8 cellular contexts compared by ENCODE assay signal in genomic region chr12:78181544-78182162, GRCh38.
DNase-seq lines count a peak whose midpoint lies in the region; ATAC-seq and TF ChIP-seq lines count a peak whose summit lies in the region.

No MANE protein-coding gene starts in this region.

- H3K9me3 ChIP-seq in smooth muscle cell (replicated peaks; ENCODE audit: low read depth) (no peaks in the 10 kb centered on the region), psoas muscle (no peaks in the 10 kb centered on the region)

- H3K36me3 ChIP-seq in smooth muscle cell (ENCODE audit: low read depth) (no peaks in the 10 kb centered on the region), psoas muscle (ENCODE audit: insufficient read depth in 1 of 2, low read depth in 1 of 2) (no peaks in the 10 kb centered on the region)

- H3F3A ChIP-seq in smooth muscle cell (ENCODE audit: low read depth) = no peaks in the 10 kb centered on the region

- ATAC-seq in psoas muscle = no peak
- no peak for ATAC-seq in GM21717 (IDR thresholded peaks at IDR 0.05; ENCODE audit: unreplicated experiment)

- intact Hi-C loops in psoas muscle (cut with DNase I) = no loop called here

- H3K4me1 ChIP-seq in smooth muscle cell (ENCODE audit: low read depth) (peaks cover 9% of the 10 kb centered on the region), psoas muscle (no peaks in the 10 kb centered on the region)

- no peak overlapping the region for H3K9ac ChIP-seq in smooth muscle cell (ENCODE audit: low read depth)

- H2AFZ ChIP-seq in smooth muscle cell (ENCODE audit: low read depth) = no peak overlapping the region

- 32% methylated on average over 3 of the region's 3 CpGs for WGBS in smooth muscle cell (ENCODE audit: low lambda C conversion rate)
- WGBS in psoas muscle, 3 donors = 42 to 48% (median 44%) methylated on average over 3 of the region's 3 CpGs

- in situ Hi-C loops in GM13976 (cut with MboI; ENCODE audit: low sequenced_read_pairs, unreplicated experiment) = no loop called here

- H3K4me3 ChIP-seq in smooth muscle cell (no peak overlapping the region), psoas muscle (no peak overlapping the region)

- TF ChIP-seq CTCF in smooth muscle cell (IDR thresholded peaks at IDR 0.05; ENCODE audit: borderline replicate concordance, insufficient read depth, poor library complexity, severe bottlenecking) (peak; percentile 57), psoas muscle (IDR thresholded peaks at IDR 0.05) (no peak), GM13976 (IDR thresholded peaks at IDR 0.05; ENCODE audit: borderline replicate concordance, control extremely low read depth, extremely low read depth, insufficient read depth, missing control alignments) (no peak)

- no peaks in the 10 kb centered on the region for H3K27me3 ChIP-seq in smooth muscle cell (ENCODE audit: low read depth)
- no peaks in the 10 kb centered on the region for H3K27me3 ChIP-seq in psoas muscle (ENCODE audit: insufficient read depth in 3 of 3, low read length in 2 of 3)

- no peaks in the 10 kb centered on the region for H4K20me1 ChIP-seq in smooth muscle cell (ENCODE audit: low read depth)

- no peaks in the 10 kb centered on the region for H3K79me2 ChIP-seq in smooth muscle cell (ENCODE audit: low read depth)

- H3K4me2 ChIP-seq in smooth muscle cell = no peak overlapping the region

- H3K27ac ChIP-seq in smooth muscle cell (ENCODE audit: low read depth) (no peak overlapping the region), psoas muscle (no peak overlapping the region)

- peak; percentile 6 for DNase-seq in NOMO-1 treated with DMSO at 0.1 percent for 48 hours (lab: John Stamatoyannopoulos, UW; ENCODE audit: unreplicated experiment)
- DNase-seq in NOMO-1 treated with dmso at 0.1 percent for 144 hours (lab: John Stamatoyannopoulos, UW; ENCODE audit: unreplicated experiment) = no peak
- DNase-seq in NCI-H2227 (lab: John Stamatoyannopoulos, UW; ENCODE audit: unreplicated experiment) = peak; percentile 69
- DNase-seq in cerebellar cortex (ENCODE audit: low spot score) = peak; percentile 45
- no peak for DNase-seq in smooth muscle cell (lab: John Stamatoyannopoulos, UW; ENCODE audit: unreplicated experiment)
- DNase-seq in psoas muscle = no peak
- DNase-seq in GM13976 (ENCODE audit: low spot score) = no peak

Comparison
In these comparisons a context has a peak if more than half of its experiments do, and no peak if none do; other contexts are left out.
1. DNase-seq: peak in NOMO-1 treated with DMSO at 0.1 percent for 48 hours (single experiment), NCI-H2227 (single experiment) and cerebellar cortex (single experiment); none in NOMO-1 treated with dmso at 0.1 percent for 144 hours (single experiment), smooth muscle cell (single experiment), psoas muscle (0 of 2) and GM13976 (single experiment).